ENCODE assay signal across 25 cellular contexts in genomic region chr4:38024203-38024504, GRCh38.
DNase-seq lines count a peak whose midpoint lies in the region; ATAC-seq, FAIRE-seq and TF ChIP-seq lines count a peak whose summit lies in the region.
"Had no signal": no experiment of that assay in that cellular context is flagged by ENCODE, and none has a peak within 500 bp of the region (broad histone marks: within the 10 kb centered on the region; RNA-seq: fewer than 3 reads in every experiment).

No MANE protein-coding gene starts in this region.

- WGBS in right cardiac atrium: 18% methylated on average over 3 of the region's 3 CpGs

- H3K36me3 ChIP-seq in left ventricle myocardium inferior: peaks cover 56% of the 10 kb centered on the region
- H3K36me3 ChIP-seq in muscle layer of duodenum (ENCODE audit: control insufficient read depth in 1 of 2, insufficient read depth in 2 of 2, low read length in 2 of 2): peaks cover 18 to 27% of the 10 kb centered on the region in 2 donors
- peaks cover 0 to 58% of the 10 kb centered on the region in 2 donors for H3K36me3 ChIP-seq in left lung

- intact Hi-C loops in left ventricle myocardium inferior (cut with micrococcal nuclease): no loop called here
- intact Hi-C loops in right cardiac atrium (cut with DNase I): no loop called here
- intact Hi-C loops in dendritic cell treated with granulocyte-macrophage colony-stimulating factor and Interleukin-4, amounts not matched to agents 40 ng/mL and 50 ng/mL, for 4 days (cut with micrococcal nuclease): no loop called here
- intact Hi-C loops in left lung (cut with DNase I): no loop called here

- H3K4me1 Mint-ChIP-seq in dendritic cell treated with granulocyte-macrophage colony-stimulating factor and Interleukin-4, amounts not matched to agents 40 ng/mL and 50 ng/mL, for 4 days (ENCODE audit: low read depth): peaks cover 37% of the 10 kb centered on the region
- H3K4me1 Mint-ChIP-seq in type B pancreatic cell (ENCODE audit: unreplicated experiment): peaks cover 42% of the 10 kb centered on the region

- DNase-seq in left ventricle myocardium inferior (no peak), right cardiac atrium (no peak), type B pancreatic cell (ENCODE audit: extremely low spot score, unreplicated experiment) (no peak), dermis blood vessel endothelial cell (no peak), left lung (no peak), frontal cortex (ENCODE audit: low spot score in 2 of 2) (no peak)
- DNase-seq: 8988T; activated CD4-positive, CD25-positive, alpha-beta regulatory T cell treated with anti-CD3 and anti-CD28 coated beads, Interleukin-2, amount 50 U/mL, for 72 hours; activated naive CD4-positive, alpha-beta T cell treated with anti-CD3 and anti-CD28 coated beads, Interleukin-2, amount 10 ng/mL, durations not matched to agents 7 days and 5 days; activated T-cell treated with anti-CD3 and anti-CD28 coated beads, Interleukin-2, amount 50 U/mL, for 24 hours; AML-193; Calu3; cerebellar nuclear complex; effector memory CD8-positive, alpha-beta T cell; heart left ventricle; naive B cell; pancreas; stimulated activated CD4-positive, alpha-beta T cell treated with anti-CD3 and anti-CD28 coated beads, Interleukin-1b, Interleukin-23, amount 100 ng/mL, for 48 hours; stimulated activated naive CD4-positive, alpha-beta T cell had no signal

- ATAC-seq in right cardiac atrium (no peak), left lung (no peak)
- ATAC-seq: effector memory CD8-positive, alpha-beta T cell; HCT116 had no signal

- no peaks in the 10 kb centered on the region for H3K9me3 ChIP-seq in left ventricle myocardium inferior (replicated peaks)
- no peaks in the 10 kb centered on the region for H3K9me3 ChIP-seq in right cardiac atrium (ENCODE audit: control insufficient read depth, low read length)
- H3K9me3 ChIP-seq in muscle layer of duodenum (ENCODE audit: control insufficient read depth in 1 of 2, low read length in 2 of 2): no peaks in the 10 kb centered on the region
- no peaks in the 10 kb centered on the region for H3K9me3 ChIP-seq in left lung
- H3K9me3 ChIP-seq: ascending aorta, heart left ventricle, pancreas, vagina had no signal

- no peaks in the 10 kb centered on the region for H3K27me3 Mint-ChIP-seq in dendritic cell treated with granulocyte-macrophage colony-stimulating factor and Interleukin-4, amounts not matched to agents 40 ng/mL and 50 ng/mL, for 4 days
- H3K27me3 Mint-ChIP-seq in type B pancreatic cell: no peaks in the 10 kb centered on the region
- H3K27me3 Mint-ChIP-seq: activated naive CD4-positive, alpha-beta T cell treated with anti-CD3 and anti-CD28 coated beads, Interleukin-2, amount 10 ng/mL, durations not matched to agents 7 days and 5 days; activated T-cell treated with anti-CD3 and anti-CD28 coated beads, Interleukin-2, amount 50 U/mL, for 24 hours; effector memory CD8-positive, alpha-beta T cell; naive B cell had no signal

- H3K4me3 ChIP-seq in left ventricle myocardium inferior: no peak overlapping the region
- H3K4me3 ChIP-seq in right cardiac atrium (ENCODE audit: low read length): no peak overlapping the region
- H3K4me3 ChIP-seq in muscle layer of duodenum (ENCODE audit: low read depth in 1 of 2, low read length in 2 of 2): peak overlapping the region in 1 of 2 donors; percentile 37
- H3K4me3 ChIP-seq in left lung: no peak overlapping the region
- H3K4me3 ChIP-seq: ascending aorta, lung, pancreas, vagina had no signal

- no peak for FAIRE-seq in frontal cortex (lab: Jason Lieb, UNC)

- peaks cover 31% of the 10 kb centered on the region for H3K4me1 ChIP-seq in left ventricle myocardium inferior
- no peaks in the 10 kb centered on the region for H3K4me1 ChIP-seq in right cardiac atrium (ENCODE audit: control insufficient read depth, insufficient read depth, low read length)
- peaks cover 0 to 18% of the 10 kb centered on the region in 2 donors for H3K4me1 ChIP-seq in muscle layer of duodenum (ENCODE audit: control insufficient read depth in 1 of 2, insufficient read depth in 2 of 2, low read length in 2 of 2)
- H3K4me1 ChIP-seq in left lung: peaks cover 0 to 11% of the 10 kb centered on the region in 2 donors
- H3K4me1 ChIP-seq: ascending aorta, vagina had no signal

- peaks cover 82% of the 10 kb centered on the region for H3K36me3 Mint-ChIP-seq in dendritic cell treated with granulocyte-macrophage colony-stimulating factor and Interleukin-4, amounts not matched to agents 40 ng/mL and 50 ng/mL, for 4 days (ENCODE audit: low read depth)
- peaks cover 36% of the 10 kb centered on the region for H3K36me3 Mint-ChIP-seq in type B pancreatic cell

- peak overlapping the region; percentile 87 for H3K27ac Mint-ChIP-seq in dendritic cell treated with granulocyte-macrophage colony-stimulating factor and Interleukin-4, amounts not matched to agents 40 ng/mL and 50 ng/mL, for 4 days
- peak overlapping the region; percentile 48 for H3K27ac Mint-ChIP-seq in type B pancreatic cell
- H3K27ac Mint-ChIP-seq: activated naive CD4-positive, alpha-beta T cell treated with anti-CD3 and anti-CD28 coated beads, Interleukin-2, amount 10 ng/mL, durations not matched to agents 7 days and 5 days; activated T-cell treated with anti-CD3 and anti-CD28 coated beads, Interleukin-2, amount 50 U/mL, for 24 hours had no signal

- peak overlapping the region; percentile 60 for H3K4me3 Mint-ChIP-seq in dendritic cell treated with granulocyte-macrophage colony-stimulating factor and Interleukin-4, amounts not matched to agents 40 ng/mL and 50 ng/mL, for 4 days
- peak overlapping the region; percentile 14 for H3K4me3 Mint-ChIP-seq in type B pancreatic cell
- H3K4me3 Mint-ChIP-seq: activated naive CD4-positive, alpha-beta T cell treated with anti-CD3 and anti-CD28 coated beads, Interleukin-2, amount 10 ng/mL, durations not matched to agents 7 days and 5 days; activated T-cell treated with anti-CD3 and anti-CD28 coated beads, Interleukin-2, amount 50 U/mL, for 24 hours; effector memory CD8-positive, alpha-beta T cell; naive B cell had no signal

- no peak for TF ChIP-seq CTCF in left ventricle myocardium inferior (IDR thresholded peaks at IDR 0.05; ENCODE audit: borderline replicate concordance)
- TF ChIP-seq CTCF in type B pancreatic cell (conservative IDR thresholded peaks at IDR 0.05): no peak
- TF ChIP-seq CTCF in left lung (IDR thresholded peaks at IDR 0.05): no peak

- peaks cover 8% of the 10 kb centered on the region for H3K9me3 Mint-ChIP-seq in dendritic cell treated with granulocyte-macrophage colony-stimulating factor and Interleukin-4, amounts not matched to agents 40 ng/mL and 50 ng/mL, for 4 days
- peaks cover 7% of the 10 kb centered on the region for H3K9me3 Mint-ChIP-seq in type B pancreatic cell
- H3K9me3 Mint-ChIP-seq: activated T-cell treated with anti-CD3 and anti-CD28 coated beads, Interleukin-2, amount 50 U/mL, for 24 hours; effector memory CD8-positive, alpha-beta T cell had no signal

- H3K27ac ChIP-seq in left ventricle myocardium inferior (replicated peaks) (peak overlapping the region; percentile 14), right cardiac atrium (ENCODE audit: low read length) (no peak overlapping the region), muscle layer of duodenum (ENCODE audit: low read length) (peak overlapping the region; percentile 80), left lung (peak overlapping the region in 1 of 2 donors; percentile 35)
- H3K27ac ChIP-seq: ascending aorta, vagina had no signal

- no peaks in the 10 kb centered on the region for H3K27me3 ChIP-seq in left ventricle myocardium inferior (ENCODE audit: low read depth)
- H3K27me3 ChIP-seq in right cardiac atrium (ENCODE audit: control insufficient read depth, insufficient read depth): no peaks in the 10 kb centered on the region
- no peaks in the 10 kb centered on the region for H3K27me3 ChIP-seq in muscle layer of duodenum (ENCODE audit: low read depth, low read length)
- no peaks in the 10 kb centered on the region for H3K27me3 ChIP-seq in left lung
- H3K27me3 ChIP-seq: ascending aorta, heart left ventricle, pancreas, vagina had no signal
